In genomic region chr3:58010562-58010961, GRCh38 we compare ENCODE assay signal across 9 cellular contexts. TPM values are rescaled to one million over a fixed set of nuclear protein-coding genes. Genes with fewer than 3 reads are reported as not detected.
A peak's percentile ranks its signal among the peaks of the same experiment; 100 is the strongest.
DNase-seq lines count a peak whose midpoint lies in the region; ATAC-seq, FAIRE-seq and TF ChIP-seq lines count a peak whose summit lies in the region.
"Had no signal": no experiment of that assay in that cellular context is flagged by ENCODE, and none has a peak within 500 bp of the region (broad histone marks: within the 10 kb centered on the region; RNA-seq: fewer than 3 reads in every experiment).

No MANE protein-coding gene starts in this region.

- DNase-seq in naive thymus-derived CD4-positive, alpha-beta T cell, result peak in 1 of 9 donors; percentile 18
- no peak for DNase-seq in NCI-H187 treated with DMSO at 0.1 percent for 48 hours (lab: John Stamatoyannopoulos, UW)
- no peak for DNase-seq in effector CD4-positive, alpha-beta T cell
- no peak for DNase-seq in H54 (ENCODE audit: insufficient read length, low spot score)
- DNase-seq: activated CD4-positive, alpha-beta T cell treated with anti-CD3 and anti-CD28 coated beads for 48 hours had no signal

- H3K27ac ChIP-seq in ACC112 (ENCODE audit: low read depth, low read length) (no peak overlapping the region), HUES6 (ENCODE audit: low read depth, low read length) (no peak overlapping the region), duodenal mucosa (ENCODE audit: low read depth, low read length) (peak overlapping the region; percentile 48)
- no peak overlapping the region for H3K27ac ChIP-seq in naive thymus-derived CD4-positive, alpha-beta T cell (ENCODE audit: low read depth, low read length)

- peaks cover 72% of the 10 kb centered on the region for H3K79me2 ChIP-seq in ACC112 (ENCODE audit: control insufficient read depth, insufficient read depth, low read length, unreplicated experiment)

- FAIRE-seq in H54 (lab: Jason Lieb, UNC), result no peak

- peak overlapping the region in 7 of 9 donors; percentile 32 to 89 (median 61) for H3K27ac Mint-ChIP-seq in naive thymus-derived CD4-positive, alpha-beta T cell

- peak overlapping the region; percentile 78 to 93 (median 90) for H3K4me3 Mint-ChIP-seq in naive thymus-derived CD4-positive, alpha-beta T cell

- intact Hi-C loops in naive thymus-derived CD4-positive, alpha-beta T cell (cut with micrococcal nuclease), result no loop called here

- no peaks in the 10 kb centered on the region for H3K9me3 Mint-ChIP-seq in naive thymus-derived CD4-positive, alpha-beta T cell

- H3K9me3 ChIP-seq in HUES6 (ENCODE audit: control insufficient read depth, insufficient read depth, low read depth, low read length), result no peaks in the 10 kb centered on the region
- H3K9me3 ChIP-seq in duodenal mucosa (ENCODE audit: control insufficient read depth in 1 of 2, low read length in 2 of 2), result no peaks in the 10 kb centered on the region
- no peaks in the 10 kb centered on the region for H3K9me3 ChIP-seq in naive thymus-derived CD4-positive, alpha-beta T cell (ENCODE audit: control insufficient read depth in 2 of 3, low read length in 3 of 3)

- H3K27me3 ChIP-seq in ACC112 (ENCODE audit: insufficient read depth, low read length) (no peaks in the 10 kb centered on the region), HUES6 (ENCODE audit: control insufficient read depth, insufficient read depth, low read length) (no peaks in the 10 kb centered on the region), duodenal mucosa (ENCODE audit: control insufficient read depth in 1 of 2, insufficient read depth in 2 of 2, low read length in 2 of 2) (no peaks in the 10 kb centered on the region)
- no peaks in the 10 kb centered on the region for H3K27me3 ChIP-seq in naive thymus-derived CD4-positive, alpha-beta T cell (ENCODE audit: control insufficient read depth in 2 of 2, insufficient read depth in 2 of 2, low read length in 2 of 2)

- CTCF ChIA-PET in naive thymus-derived CD4-positive, alpha-beta T cell (lab: Charles Lee), result interaction anchor here (1.1 kb wide), 1 partner anchor 296 kb away, joined by 4 read pairs; the partner anchor contains the start of genes HTD2 and RPP14

- peaks cover 38 to 59% (median 51%) of the 10 kb centered on the region in 7 donors for H3K4me1 Mint-ChIP-seq in naive thymus-derived CD4-positive, alpha-beta T cell

- peak overlapping the region; percentile 95 for H3K4me3 ChIP-seq in ACC112 (ENCODE audit: low read depth, low read length)
- H3K4me3 ChIP-seq in HUES6 (ENCODE audit: low read depth, low read length), result peak overlapping the region; percentile 92
- peak overlapping the region; percentile 93 to 100 for H3K4me3 ChIP-seq in duodenal mucosa (ENCODE audit: low read depth in 1 of 2, low read length in 2 of 2)
- H3K4me3 ChIP-seq in naive thymus-derived CD4-positive, alpha-beta T cell (ENCODE audit: low read length), result no peak overlapping the region

- H3K9ac ChIP-seq in HUES6 (ENCODE audit: low read length), result no peak overlapping the region
- H3K9ac ChIP-seq in duodenal mucosa (ENCODE audit: low read depth in 1 of 2, low read length in 2 of 2), result peak overlapping the region; percentile 89 to 99

- no peaks in the 10 kb centered on the region for H3K27me3 Mint-ChIP-seq in naive thymus-derived CD4-positive, alpha-beta T cell

- H3K36me3 ChIP-seq in ACC112 (ENCODE audit: insufficient read depth, low read length) (no peaks in the 10 kb centered on the region), HUES6 (ENCODE audit: control insufficient read depth, insufficient read depth, low read length) (0 out of 2 replicates have a peak, but pooled peaks cover 5% of the 10 kb centered on the region), duodenal mucosa (ENCODE audit: control insufficient read depth in 1 of 2, insufficient read depth in 2 of 2, low read length in 2 of 2) (no peaks in the 10 kb centered on the region)
- H3K36me3 ChIP-seq in naive thymus-derived CD4-positive, alpha-beta T cell (ENCODE audit: control insufficient read depth in 2 of 3, insufficient read depth in 3 of 3, low read length in 3 of 3), result peaks cover 0 to 9% (median 0%) of the 10 kb centered on the region in 3 experiments

- no peak overlapping the region for H2AFZ ChIP-seq in ACC112 (ENCODE audit: low read length, unreplicated experiment)

- H3K4me1 ChIP-seq in ACC112 (ENCODE audit: control insufficient read depth, insufficient read depth, low read length, unreplicated experiment) (peaks cover 44% of the 10 kb centered on the region), HUES6 (ENCODE audit: control insufficient read depth, insufficient read depth, low read length) (peaks cover 49% of the 10 kb centered on the region), duodenal mucosa (ENCODE audit: control insufficient read depth in 1 of 2, insufficient read depth in 2 of 2, low read length in 2 of 2) (peaks cover 47 to 53% of the 10 kb centered on the region in 2 donors)
- H3K4me1 ChIP-seq in naive thymus-derived CD4-positive, alpha-beta T cell (ENCODE audit: control insufficient read depth in 2 of 2, insufficient read depth in 2 of 2, low read length in 2 of 2), result peaks cover 9 to 35% of the 10 kb centered on the region in 2 donors

- no peak for TF ChIP-seq POLR2A in H54 (IDR thresholded peaks at IDR 0.05; ENCODE audit: low read depth, low read length)

- peaks cover 0 to 5% (median 0%) of the 10 kb centered on the region in 5 donors for H3K36me3 Mint-ChIP-seq in naive thymus-derived CD4-positive, alpha-beta T cell

- POLR2A ChIA-PET in naive thymus-derived CD4-positive, alpha-beta T cell (lab: Charles Lee), result interaction anchor here (0.6 to 3.1 kb wide), 4 partner anchors 70 to 613 kb away, joined by 3 to 20 read pairs (median 4); no protein-coding TSS in a partner anchor

- no peak for ATAC-seq in naive thymus-derived CD4-positive, alpha-beta T cell
- ATAC-seq in HG03280 (IDR thresholded peaks at IDR 0.05; ENCODE audit: unreplicated experiment), result no peak

RNA-seq across cellular contexts. Expression of gene FLNB, which starts 2.3 kb away (rescaled TPM):
- total RNA-seq in naive thymus-derived CD4-positive, alpha-beta T cell, result 10 to 100 TPM; 39.3 to 66.7 (median 64.9) TPM
- polyA plus RNA-seq in naive thymus-derived CD4-positive, alpha-beta T cell, result 10 to 100 TPM; 15.7 to 42.2 TPM
